In the genomic region with DNA sequence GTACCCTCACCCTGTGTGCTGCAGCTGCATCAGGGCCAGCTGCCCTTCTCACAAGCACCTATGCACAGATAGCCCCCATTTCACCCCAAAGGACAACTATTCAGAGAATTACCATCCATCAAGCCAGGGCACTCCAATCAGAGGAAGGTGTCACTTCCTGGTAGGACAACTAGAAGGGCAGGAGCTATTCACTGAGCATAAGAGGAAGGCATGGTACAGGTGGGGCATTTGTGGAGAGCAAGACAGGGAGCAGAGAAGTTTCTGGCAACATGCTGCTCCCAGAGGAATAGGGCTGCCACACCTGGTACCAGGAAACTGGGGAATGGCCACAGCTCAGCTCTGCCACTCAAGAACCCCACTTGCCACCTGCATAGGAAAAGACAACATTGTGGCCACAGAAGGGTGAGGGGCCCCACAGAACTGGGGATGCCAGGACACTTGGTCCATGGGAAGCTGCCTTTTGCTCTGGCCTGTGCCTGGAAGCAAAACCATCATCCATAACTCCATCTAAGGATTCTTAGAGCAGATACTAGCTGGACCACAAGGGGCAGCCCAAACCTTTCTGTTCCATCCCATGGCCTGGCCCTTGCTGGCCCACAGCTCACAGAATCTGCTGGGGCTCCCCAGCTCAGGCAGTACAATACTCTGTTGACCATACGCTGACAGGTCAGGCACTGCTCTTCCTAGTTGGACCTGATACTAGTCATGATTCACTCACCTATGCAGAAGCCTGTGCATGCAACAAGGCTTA, we compare ENCODE assay signal across 13 cellular contexts. TPM values are rescaled to one million over a fixed set of nuclear protein-coding genes. Genes with fewer than 3 reads are reported as not detected.
DNase-seq lines count a peak whose midpoint lies in the region; ATAC-seq, FAIRE-seq and TF ChIP-seq lines count a peak whose summit lies in the region.
"Not testable (repeated sequence)": the region's sequence is repeated elsewhere in the genome, so short reads cannot be mapped to it uniquely, and the experiment has no call there.
"Had no signal": no experiment of that assay in that cellular context is flagged by ENCODE, and none has a peak within 500 bp of the region (broad histone marks: within the 10 kb centered on the region; RNA-seq: fewer than 3 reads in every experiment).

No MANE protein-coding gene starts in this region.

- ATAC-seq in GM23338 (peak; percentile 80), PC-3 (peak; percentile 15; the same call in 1 of the 2 replicates), WTC11 (peak; percentile 71), HepG2 (peak; percentile 69)
- peak; percentile 8 for ATAC-seq in stimulated activated naive CD8-positive, alpha-beta T cell treated with anti-CD3 and anti-CD28 coated beads, Interleukin-15, Interleukin-2, amounts not matched to agents 100 U/mL and 50 U/mL, for 24 hours

- not testable (repeated sequence) for H3K9me2 ChIP-seq in GM23338 (ENCODE audit: insufficient read depth); PC-3 (replicated peaks; ENCODE audit: low read length)

- H3K27ac Mint-ChIP-seq in GM23338, WTC11, endodermal cell: not testable (repeated sequence)

- not testable (repeated sequence) for BruUV-seq in PC-3 (replicated peaks; lab: Mats Ljungman, UMichigan); HepG2 (replicated peaks; lab: Mats Ljungman, UMichigan)

- H3K27ac ChIP-seq in GM23338 (ENCODE audit: low read depth); PC-3 (ENCODE audit: low read length); endodermal cell (ENCODE audit: low read depth, low read length); HepG2 (ENCODE audit: extremely low read length, insufficient read depth, low read length); spleen: not testable (repeated sequence)

- not testable (repeated sequence) for H3K27me3 ChIP-seq in GM23338 (ENCODE audit: insufficient read depth); PC-3 (ENCODE audit: low read length); endodermal cell (ENCODE audit: control insufficient read depth, insufficient read depth, low read length, poor library complexity, severe bottlenecking); HepG2 (ENCODE audit: control insufficient read depth in 1 of 2, insufficient read depth in 2 of 2, low read length in 2 of 2); spleen (replicated peaks in 1 of 7)

- not testable (repeated sequence) for H3K36me3 Mint-ChIP-seq in GM23338 (ENCODE audit: low read depth); WTC11; endodermal cell (ENCODE audit: low read depth)

- TF ChIP-seq EP300 in HepG2 (IDR thresholded peaks at IDR 0.05; ENCODE audit: low read depth in 2 of 2, low read length in 2 of 2); HepG2 (CRISPR knock-in tag; IDR thresholded peaks at IDR 0.05; ENCODE audit: borderline replicate concordance): not testable (repeated sequence)

- POLR2A ChIA-PET in PC-3 (lab: Charles Lee; ENCODE audit: unreplicated experiment); WTC11 (lab: Charles Lee); HepG2 (lab: Yijun Ruan, JAX): not testable (repeated sequence)

- not testable (repeated sequence) for H3K4me1 Mint-ChIP-seq in GM23338, WTC11, endodermal cell

- in situ Hi-C loops in HepG2 (cut with HindIII; ENCODE audit: extremely low pct_ligation_motif_present, low pct_unique_long_range_greater_than_20kb) = not testable (repeated sequence)

- H3F3A ChIP-seq in GM23338 (replicated peaks; ENCODE audit: low read depth); PC-3 (ENCODE audit: low read length, unreplicated experiment): not testable (repeated sequence)

- H3K27me3 Mint-ChIP-seq in GM23338 (ENCODE audit: insufficient read depth, low read depth, poor library complexity); WTC11 (ENCODE audit: low read depth); endodermal cell (ENCODE audit: insufficient read depth): not testable (repeated sequence)

- DNase-seq in GM23338 (ENCODE audit: low spot score); PC-3; WTC11 (ENCODE audit: low spot score); HepG2 (ENCODE audit: low spot score); stimulated activated naive CD8-positive, alpha-beta T cell treated with anti-CD3 and anti-CD28 coated beads, Interleukin-15, Interleukin-2, amounts not matched to agents 100 U/mL and 50 U/mL, for 24 hours: not testable (repeated sequence)
- DNase-seq in endodermal cell (peak; percentile 13), cardiac septum (ENCODE audit: low spot score) (peak; percentile 47), spleen (peak; percentile 11)

- not testable (repeated sequence) for TF ChIP-seq RAD21 in HepG2 (CRISPR knock-in tag; IDR thresholded peaks at IDR 0.05)

- not testable (repeated sequence) for H3K9me3 ChIP-seq in PC-3 (ENCODE audit: low read length); endodermal cell (ENCODE audit: control insufficient read depth, low read length); HepG2 (ENCODE audit: low read length); spleen

- not testable (repeated sequence) for TF ChIP-seq POLR2A in HepG2 (IDR thresholded peaks at IDR 0.05; ENCODE audit: insufficient read depth in 1 of 2, low read depth in 2 of 2, low read length in 2 of 2); spleen (IDR thresholded peaks at IDR 0.05)

- H3K36me3 ChIP-seq in GM23338 (ENCODE audit: insufficient read depth); PC-3 (ENCODE audit: low read depth, low read length); endodermal cell (ENCODE audit: control insufficient read depth, insufficient read depth, low read length); HepG2 (replicated peaks in 1 of 2; ENCODE audit: control insufficient read depth in 1 of 2, insufficient read depth in 2 of 2, low read length in 2 of 2); spleen: not testable (repeated sequence)

- not testable (repeated sequence) for H3K4me1 ChIP-seq in GM23338 (ENCODE audit: insufficient read depth); PC-3 (ENCODE audit: insufficient read depth, low read length); endodermal cell (ENCODE audit: control insufficient read depth, insufficient read depth, low read length); HepG2 (ENCODE audit: insufficient read depth, low read length); spleen

- no CpG with 5 or more reads among the region's 1 CpG for WGBS in endodermal cell (ENCODE audit: insufficient coverage in 1 of 2, insufficient read length in 1 of 2), 2 experiments
- no CpG with 5 or more reads among the region's 1 CpG for WGBS in HepG2 (ENCODE audit: low lambda C conversion rate)
- 80% methylated on average over 1 of the region's 1 CpG; no CpG with 5 or more reads in 4 of the 5 donors for WGBS in spleen, 5 donors

- TF ChIP-seq CTCF in GM23338 (conservative IDR thresholded peaks at IDR 0.05; ENCODE audit: low read depth in 2 of 2); PC-3 (conservative IDR thresholded peaks at IDR 0.05; ENCODE audit: low read depth, low read length); WTC11 (IDR thresholded peaks at IDR 0.05); endodermal cell (conservative IDR thresholded peaks at IDR 0.05); HepG2 (CRISPR knock-in tag; IDR thresholded peaks at IDR 0.05); spleen (IDR thresholded peaks at IDR 0.05 in 8 of 11, conservative IDR thresholded peaks at IDR 0.05 in 3 of 11): not testable (repeated sequence)

- not testable (repeated sequence) for H4K20me1 ChIP-seq in GM23338 (replicated peaks; ENCODE audit: insufficient read depth); PC-3 (ENCODE audit: low read length); HepG2 (ENCODE audit: insufficient read depth, low read length)

- not testable (repeated sequence) for H3K79me2 ChIP-seq in GM23338 (replicated peaks; ENCODE audit: insufficient read depth); PC-3 (ENCODE audit: low read length); HepG2 (ENCODE audit: insufficient read depth, low read length)

- H2AFZ ChIP-seq in GM23338; PC-3 (ENCODE audit: low read length); HepG2 (ENCODE audit: low read length): not testable (repeated sequence)

- not testable (repeated sequence) for H3K9ac ChIP-seq in PC-3 (ENCODE audit: low read length); endodermal cell (ENCODE audit: extremely low read depth, low read length, poor library complexity, severe bottlenecking); HepG2 (ENCODE audit: insufficient read depth, low read depth, low read length)

- CTCF ChIA-PET in PC-3 (lab: Charles Lee); WTC11 (lab: Charles Lee); HepG2 (lab: Yijun Ruan, JAX; ENCODE audit: low intra/inter-chr PET ratio, low total read pairs): not testable (repeated sequence)

- FAIRE-seq in HepG2 (lab: Jason Lieb, UNC) = not testable (repeated sequence)

- intact Hi-C loops in PC-3 (cut with micrococcal nuclease); cardiac septum (cut with DNase I); HepG2 (cut with micrococcal nuclease; ENCODE audit: unreplicated experiment); spleen (cut with DNase I; ENCODE audit: low total_unique reads): not testable (repeated sequence)

- H3K4me2 ChIP-seq in GM23338; PC-3 (ENCODE audit: low read length); HepG2 (ENCODE audit: low read depth, low read length): not testable (repeated sequence)

- H3K9me3 Mint-ChIP-seq in GM23338, WTC11, endodermal cell: not testable (repeated sequence)

- not testable (repeated sequence) for H3K4me3 ChIP-seq in GM23338; PC-3 (ENCODE audit: low read length); endodermal cell (ENCODE audit: low read length); HepG2 (replicated peaks in 1 of 3; ENCODE audit: insufficient read depth in 1 of 3, low read depth in 2 of 3, low read length in 3 of 3); spleen

- H3K4me3 Mint-ChIP-seq in GM23338, WTC11, endodermal cell: not testable (repeated sequence)

RNA-seq across cellular contexts. Expression of gene NPY4R, which starts 25.8 kb away (rescaled TPM):
- total RNA-seq in GM23338 (2014; rRNA removed; shearing (Covaris generic)) = not detected in 2 replicates
- polyA plus RNA-seq in GM23338 (2016; fragmentation: Nextera tagmentation; extraction: Ambion mirVana) = not detected in 2 replicates
- total RNA-seq in PC-3 (2014; rRNA removed) = not detected in 2 replicates
- 0.14 TPM in 1 of 3 replicates, not detected in the others for total RNA-seq in WTC11 (2021)
- under 1 TPM; 0.24 to 0.49 TPM for total RNA-seq in endodermal cell
- not detected for polyA plus RNA-seq in endodermal cell (2013, experiment 1 of 2)
- polyA plus RNA-seq in endodermal cell (2013, experiment 2 of 2) = not detected
- total RNA-seq in cardiac septum = not detected
- total RNA-seq in HepG2 (2016; rRNA removed; fragmentation: Illumina TruSeq; extraction: Trizol) = not detected in 2 replicates
- not detected in 2 replicates for total RNA-seq in HepG2 (2016; cell fraction: cytosol; rRNA removed; fragmentation: Illumina TruSeq; extraction: Trizol; ENCODE audit: low read depth)
- total RNA-seq in HepG2 (2016; cell fraction: insoluble cytoplasmic fraction; rRNA removed; fragmentation: Illumina TruSeq; extraction: Trizol) = not detected in 2 replicates
- not detected in 2 replicates for total RNA-seq in HepG2 (2016; cell fraction: membrane; rRNA removed; fragmentation: Illumina TruSeq; extraction: Trizol)
- not detected in 2 replicates for total RNA-seq in HepG2 (2016; cell fraction: nucleus; rRNA removed; fragmentation: Illumina TruSeq; extraction: Trizol)
- polyA plus RNA-seq in HepG2 (2011; rRNA removed) = not detected in 2 replicates
- not detected in 2 replicates for polyA plus RNA-seq in HepG2 (2011; cell fraction: cytosol; rRNA removed)
- not detected in 2 replicates for polyA plus RNA-seq in HepG2 (2011; cell fraction: nucleus; rRNA removed)
- not detected in 2 replicates for polyA plus RNA-seq in HepG2 (2012)
- not detected in 2 replicates for polyA plus RNA-seq in HepG2 (2016; cell fraction: cytosol; fragmentation: Illumina TruSeq; extraction: Trizol; ENCODE audit: low read depth)
- not detected in 2 replicates for polyA plus RNA-seq in HepG2 (2016; cell fraction: insoluble cytoplasmic fraction; fragmentation: Illumina TruSeq; extraction: Trizol; ENCODE audit: low read depth)
- not detected in 2 replicates for polyA plus RNA-seq in HepG2 (2016; cell fraction: membrane; fragmentation: Illumina TruSeq; extraction: Trizol; ENCODE audit: low read depth)
- not detected in 2 replicates for polyA plus RNA-seq in HepG2 (2016; cell fraction: nucleus; fragmentation: Illumina TruSeq; extraction: Trizol; ENCODE audit: insufficient read depth, low read depth)
- polyA minus RNA-seq in HepG2 (2011; rRNA and poly(A)+ RNA removed; ENCODE audit: low replicate concordance) = 29.0 TPM in 1 of 2 replicates, not detected in the other
- polyA minus RNA-seq in HepG2 (2011; cell fraction: cytosol; rRNA and poly(A)+ RNA removed) = not detected in 2 replicates
- not detected in 2 replicates for polyA minus RNA-seq in HepG2 (2011; cell fraction: nucleus; rRNA and poly(A)+ RNA removed)
- not detected for total RNA-seq in spleen
- polyA plus RNA-seq in spleen = not detected
- total RNA-seq: A673; Calu3; CD4-positive, alpha-beta memory T cell; Daoy; G401 had no signal
- polyA plus RNA-seq: CD4-positive, alpha-beta memory T cell had no signal

Comparison
In these comparisons a context has a peak if more than half of its experiments do, and no peak if none do; other contexts are left out.
1. ATAC-seq: peak in every context shown above with its lines; median percentile 80 in GM23338; 71 in WTC11; 69 in HepG2; 15 in PC-3; 8 in stimulated activated naive CD8-positive, alpha-beta T cell treated with anti-CD3 and anti-CD28 coated beads, Interleukin-15, Interleukin-2, amounts not matched to agents 100 U/mL and 50 U/mL, for 24 hours.